In genomic region chr3:124745756-124746155, GRCh38 we compare ENCODE assay signal across 16 cellular contexts. TPM values are rescaled to one million over a fixed set of nuclear protein-coding genes. Genes with fewer than 3 reads are reported as not detected.
DNase-seq lines count a peak whose midpoint lies in the region; FAIRE-seq and TF ChIP-seq lines count a peak whose summit lies in the region.
"Had no signal": no experiment of that assay in that cellular context is flagged by ENCODE, and none has a peak within 500 bp of the region (broad histone marks: within the 10 kb centered on the region; RNA-seq: fewer than 3 reads in every experiment).

No MANE protein-coding gene starts in this region.

- no peak overlapping the region for H3K27ac ChIP-seq in endodermal cell (ENCODE audit: low read depth, low read length)

- H3K9me3 ChIP-seq in endodermal cell (ENCODE audit: control insufficient read depth, low read length) = no peaks in the 10 kb centered on the region
- no peaks in the 10 kb centered on the region for H3K9me3 ChIP-seq in BE2C
- H3K9me3 ChIP-seq: MG63 had no signal

- intact Hi-C loops in activated CD4-positive, alpha-beta T cell treated with anti-CD3 and anti-CD28 coated beads, Interleukin-2, amount 10 ng/mL, durations not matched to agents 24 days and 14 days (cut with micrococcal nuclease) = no loop called here

- no peaks in the 10 kb centered on the region for H3K9me3 Mint-ChIP-seq in activated CD4-positive, alpha-beta T cell treated with anti-CD3 and anti-CD28 coated beads, Interleukin-2, amount 10 ng/mL, durations not matched to agents 24 days and 14 days
- peaks cover 4% of the 10 kb centered on the region for H3K9me3 Mint-ChIP-seq in endodermal cell

- no peak overlapping the region for H3K4me3 Mint-ChIP-seq in activated CD4-positive, alpha-beta T cell treated with anti-CD3 and anti-CD28 coated beads, Interleukin-2, amount 10 ng/mL, durations not matched to agents 24 days and 14 days
- H3K4me3 Mint-ChIP-seq in endodermal cell = no peak overlapping the region

- H3K27ac Mint-ChIP-seq in activated CD4-positive, alpha-beta T cell treated with anti-CD3 and anti-CD28 coated beads, Interleukin-2, amount 10 ng/mL, durations not matched to agents 24 days and 14 days = no peak overlapping the region
- peak overlapping the region; percentile 30 for H3K27ac Mint-ChIP-seq in endodermal cell

- DNase-seq in activated CD4-positive, alpha-beta T cell treated with anti-CD3 and anti-CD28 coated beads, Interleukin-2, amount 10 ng/mL, durations not matched to agents 24 days and 14 days = peak; percentile 51
- no peak for DNase-seq in activated CD4-positive, alpha-beta T cell treated with anti-CD3 and anti-CD28 coated beads, Interleukin-2, amount 50 U/mL, for 4 hours
- DNase-seq in GM12891 (ENCODE audit: insufficient read length, low spot score) (no peak), endodermal cell (no peak), mesenteric fat pad (ENCODE audit: low spot score) (peak; percentile 87), HUDEP-2 (lab: John Stamatoyannopoulos, UW; ENCODE audit: unreplicated experiment in 76 of 76) (no peak), BE2C (no peak), KG1 (lab: John Stamatoyannopoulos, UW) (no peak)
- DNase-seq: MG63, NCI-H1417, NCI-H1694 treated with DMSO at 0.1 percent for 48 hours, NCI-H2081 treated with DMSO at 0.1 percent for 48 hours, NCI-H446 treated with DMSO at 0.1 percent for 48 hours, NCI-H526 treated with DMSO at 0.1 percent for 48 hours, SHP77 had no signal

- H3K4me1 ChIP-seq in endodermal cell (ENCODE audit: control insufficient read depth, insufficient read depth, low read length) = peaks cover 9% of the 10 kb centered on the region
- no peaks in the 10 kb centered on the region for H3K4me1 ChIP-seq in BE2C

- peaks cover 31% of the 10 kb centered on the region for H3K36me3 Mint-ChIP-seq in activated CD4-positive, alpha-beta T cell treated with anti-CD3 and anti-CD28 coated beads, Interleukin-2, amount 10 ng/mL, durations not matched to agents 24 days and 14 days (ENCODE audit: low read depth)
- peaks cover 59% of the 10 kb centered on the region for H3K36me3 Mint-ChIP-seq in endodermal cell (ENCODE audit: low read depth)

- no peak for FAIRE-seq in GM12891 (lab: Jason Lieb, UNC)
- FAIRE-seq: G401.6 had no signal

- H3K4me3 ChIP-seq in endodermal cell (ENCODE audit: low read length) = no peak overlapping the region
- no peak overlapping the region for H3K4me3 ChIP-seq in BE2C (ENCODE audit: low read depth, low read length)
- H3K4me3 ChIP-seq: MG63 had no signal

- H3K4me1 Mint-ChIP-seq in activated CD4-positive, alpha-beta T cell treated with anti-CD3 and anti-CD28 coated beads, Interleukin-2, amount 10 ng/mL, durations not matched to agents 24 days and 14 days = no peaks in the 10 kb centered on the region
- H3K4me1 Mint-ChIP-seq in endodermal cell = peaks cover 8% of the 10 kb centered on the region

- 93 to 96% methylated on average over 5 to 6 of the region's 6 CpGs for WGBS in endodermal cell (ENCODE audit: insufficient coverage in 1 of 2, insufficient read length in 1 of 2), 2 experiments

- H3K27me3 Mint-ChIP-seq in activated CD4-positive, alpha-beta T cell treated with anti-CD3 and anti-CD28 coated beads, Interleukin-2, amount 10 ng/mL, durations not matched to agents 24 days and 14 days = no peaks in the 10 kb centered on the region
- no peaks in the 10 kb centered on the region for H3K27me3 Mint-ChIP-seq in endodermal cell (ENCODE audit: insufficient read depth)

- H3K36me3 ChIP-seq in endodermal cell (ENCODE audit: control insufficient read depth, insufficient read depth, low read length) = peaks cover 71% of the 10 kb centered on the region
- H3K36me3 ChIP-seq in BE2C = peaks cover 61% of the 10 kb centered on the region

- 0 out of 2 replicates have a peak, but pooled peaks have one; percentile 29 for TF ChIP-seq POLR2A in GM12891 (IDR thresholded peaks at IDR 0.05; ENCODE audit: low read depth, low read length)

- no peak overlapping the region for H3K9ac ChIP-seq in endodermal cell (ENCODE audit: extremely low read depth, low read length, poor library complexity, severe bottlenecking)

- H3K27me3 ChIP-seq in endodermal cell (ENCODE audit: control insufficient read depth, insufficient read depth, low read length, poor library complexity, severe bottlenecking) (no peaks in the 10 kb centered on the region), BE2C (no peaks in the 10 kb centered on the region)
- H3K27me3 ChIP-seq: MG63 had no signal

- TF ChIP-seq CTCF in endodermal cell (conservative IDR thresholded peaks at IDR 0.05) = no peak
- TF ChIP-seq CTCF in BE2C (IDR thresholded peaks at IDR 0.05; ENCODE audit: low read depth, low read length) = no peak

TF ChIP-seq in GM12891, 5 proteins besides CTCF, POLR2A, EP300 and RAD21:
- TF ChIP-seq TAF1 (IDR thresholded peaks at IDR 0.05; ENCODE audit: low read depth, low read length) (no peak), POLR2AphosphoS5 (IDR thresholded peaks at IDR 0.05; ENCODE audit: low read depth, low read length) (no peak), SPI1 (IDR thresholded peaks at IDR 0.05; ENCODE audit: low read depth, low read length) (no peak), POU2F2 (IDR thresholded peaks at IDR 0.05; ENCODE audit: low read depth, low read length) (no peak), PAX5 (IDR thresholded peaks at IDR 0.05; ENCODE audit: insufficient read depth, low read length, severe bottlenecking) (no peak)

RNA-seq across cellular contexts. Expression of gene UMPS, which starts 15.5 kb away (rescaled TPM):
- 54.5 and 65.6 TPM in 2 replicates for total RNA-seq in activated CD4-positive, alpha-beta T cell treated with anti-CD3 and anti-CD28 coated beads, Interleukin-2, amount 10 ng/mL, durations not matched to agents 24 days and 14 days
- 25.9 TPM for polyA plus RNA-seq in GM12891 (2012; ENCODE audit: low read depth, missing spikeins)
- total RNA-seq in endodermal cell = 10 to 100 TPM; 53.9 to 60.8 TPM
- 30.3 TPM for polyA plus RNA-seq in endodermal cell (2013, experiment 1 of 2)
- 25.0 TPM for polyA plus RNA-seq in endodermal cell (2013, experiment 2 of 2)
- 20.8 TPM for total RNA-seq in mesenteric fat pad
- 131 TPM for polyA plus RNA-seq in BE2C (2012; ENCODE audit: insufficient read depth, insufficient read length, low read depth)

Comparison
In these comparisons a context has a peak if more than half of its experiments do, and no peak if none do; other contexts are left out.
1. DNase-seq: peak in activated CD4-positive, alpha-beta T cell treated with anti-CD3 and anti-CD28 coated beads, Interleukin-2, amount 10 ng/mL, durations not matched to agents 24 days and 14 days (single experiment) and mesenteric fat pad (single experiment); none in activated CD4-positive, alpha-beta T cell treated with anti-CD3 and anti-CD28 coated beads, Interleukin-2, amount 50 U/mL, for 4 hours (0 of 2), GM12891 (single experiment), endodermal cell (single experiment), HUDEP-2 (0 of 76), BE2C (single experiment) and KG1 (single experiment).